ENCODE assay signal across 7 cellular contexts in genomic region chr2:30217644-30218361, GRCh38. TPM values are rescaled to one million over a fixed set of nuclear protein-coding genes. Genes with fewer than 3 reads are reported as not detected.
DNase-seq lines count a peak whose midpoint lies in the region; ATAC-seq, FAIRE-seq and TF ChIP-seq lines count a peak whose summit lies in the region.

No MANE protein-coding gene starts in this region.

- BruUV-seq in HCT116 (replicated peaks; lab: Mats Ljungman, UMichigan), result no TSS peak

- intact Hi-C loops in HCT116 (cut with micrococcal nuclease), result loop anchor here (10.0 kb wide), 2 partner anchors 287 to 1117 kb away; no protein-coding TSS in a partner anchor

- TF ChIP-seq CTCF in HCT116 (IDR thresholded peaks at IDR 0.05 in 2 of 3, conservative IDR thresholded peaks at IDR 0.05 in 1 of 3; ENCODE audit: borderline replicate concordance in 1 of 3, insufficient read depth in 1 of 3, low read depth in 2 of 3, low read length in 2 of 3), result no peak

- no peaks in the 10 kb centered on the region for H3K79me2 ChIP-seq in HCT116 (ENCODE audit: insufficient read depth, low read length)

- H4K20me1 ChIP-seq in HCT116 (ENCODE audit: insufficient read depth), result no peaks in the 10 kb centered on the region

- H3K27me3 ChIP-seq in HCT116 (ENCODE audit: insufficient read depth, low read length) (peaks cover 5% of the 10 kb centered on the region; the same call in 1 of the 2 replicates), small intestine (ENCODE audit: control insufficient read depth in 2 of 2, insufficient read depth in 2 of 2, low read length in 2 of 2) (no peaks in the 10 kb centered on the region)

- H3K27ac ChIP-seq in HCT116 (ENCODE audit: low read depth, low read length) (peak overlapping the region; percentile 55), epithelial cell of prostate (peak overlapping the region; percentile 66), small intestine (ENCODE audit: low read depth in 1 of 2, low read length in 1 of 2) (peak overlapping the region in 1 of 2 donors; percentile 64)

- peak overlapping the region in 1 of 2 experiments; percentile 29; a peak in 1 of 4 replicates for H3K4me3 ChIP-seq in HCT116 (replicated peaks in 1 of 2; ENCODE audit: low read depth in 1 of 2, low read length in 2 of 2)
- no peak overlapping the region for H3K4me3 ChIP-seq in small intestine (ENCODE audit: low read depth in 1 of 2, low read length in 2 of 2)

- peak overlapping the region; percentile 38 for H3K9ac ChIP-seq in HCT116 (ENCODE audit: low read length)

- ATAC-seq in HCT116, result peak; percentile 33
- no peak for ATAC-seq in HG03457 (IDR thresholded peaks at IDR 0.05; ENCODE audit: unreplicated experiment)

- no peaks in the 10 kb centered on the region for H3K9me2 ChIP-seq in HCT116 (ENCODE audit: insufficient read depth)

- H3K36me3 ChIP-seq in HCT116 (ENCODE audit: control insufficient read depth in 1 of 2, insufficient read depth in 2 of 2, low read length in 2 of 2) (no peaks in the 10 kb centered on the region), small intestine (ENCODE audit: control insufficient read depth in 2 of 2, insufficient read depth in 2 of 2, low read length in 2 of 2) (no peaks in the 10 kb centered on the region)

- TF ChIP-seq RAD21 in HCT116 (IDR thresholded peaks at IDR 0.05; ENCODE audit: low read depth), result peak; percentile 31; the same call in 1 of the 2 replicates

- H3K4me2 ChIP-seq in HCT116 (ENCODE audit: low read length), result peak overlapping the region; percentile 73

- POLR2A ChIA-PET in HCT116 (lab: Charles Lee), result no interaction called here

- FAIRE-seq in small intestine (lab: Jason Lieb, UNC), result no peak

- peak; percentile 48 for DNase-seq in HCT116 (ENCODE audit: low read depth, low spot score)
- DNase-seq in NCI-H2196 (lab: John Stamatoyannopoulos, UW; ENCODE audit: unreplicated experiment), result peak; percentile 88
- peak; percentile 75 for DNase-seq in epithelial cell of prostate (ENCODE audit: low read depth, low spot score)
- peak; percentile 91 for DNase-seq in small intestine
- DNase-seq in activated naive CD4-positive, alpha-beta T cell treated with Interleukin-2 at 50 U/mL for 16 hours, result no peak
- no peak for DNase-seq in middle frontal gyrus (ENCODE audit: extremely low spot score, low spot score)

- 7 to 43% (median 29%) methylated on average over 11 of the region's 11 CpGs for WGBS in small intestine, 3 donors

- H3K9me3 ChIP-seq in HCT116 (ENCODE audit: control insufficient read depth in 1 of 2, insufficient read depth in 1 of 2, low read depth in 1 of 2, low read length in 2 of 2) (no peaks in the 10 kb centered on the region), small intestine (ENCODE audit: control insufficient read depth, low read depth) (no peaks in the 10 kb centered on the region)

- H2AFZ ChIP-seq in HCT116 (ENCODE audit: low read depth, low read length, poor library complexity, severe bottlenecking), result peak overlapping the region; percentile 93

- H3K4me1 ChIP-seq in HCT116 (ENCODE audit: control insufficient read depth in 1 of 2, insufficient read depth in 2 of 2, low read length in 2 of 2) (peaks cover 25 to 37% of the 10 kb centered on the region in 2 experiments), small intestine (ENCODE audit: control insufficient read depth in 2 of 2, insufficient read depth in 1 of 2, low read depth in 1 of 2, low read length in 1 of 2) (peaks cover 0 to 3% of the 10 kb centered on the region in 2 donors)

- RAD21 ChIA-PET in HCT116 (lab: Charles Lee; ENCODE audit: low non-redundant PET in 1 of 2, low total read pairs in 2 of 2, uncharacterized antibody in 2 of 2, unreplicated experiment in 2 of 2), result interaction anchor here (0.6 to 0.9 kb wide), 2 partner anchors 9 to 290 kb away, joined by 3 to 4 read pairs; no protein-coding TSS in a partner anchor

- TF ChIP-seq POLR2A in HCT116 (IDR thresholded peaks at IDR 0.05; ENCODE audit: borderline replicate concordance, extremely low read depth, insufficient read depth, insufficient read length), result no peak

- CTCF ChIA-PET in HCT116 (lab: Charles Lee), result interaction anchor here (1.6 to 2.4 kb wide), 2 partner anchors 53 to 494 kb away, joined by 6 to 8 read pairs; no protein-coding TSS in a partner anchor

TF ChIP-seq in HCT116, 20 proteins besides CTCF, POLR2A, EP300 and RAD21:
- TF ChIP-seq EZH2phosphoT487 (IDR thresholded peaks at IDR 0.05; ENCODE audit: borderline replicate concordance) (no peak), JUND (IDR thresholded peaks at IDR 0.05) (peak; percentile 82), MAX (IDR thresholded peaks at IDR 0.05) (peak; percentile 46; the same call in 1 of the 2 replicates), CEBPB (IDR thresholded peaks at IDR 0.05; ENCODE audit: low read depth) (peak; percentile 64; the same call in 1 of the 2 replicates), SP1 (IDR thresholded peaks at IDR 0.05; ENCODE audit: low read depth) (peak; percentile 86), ZFX (IDR thresholded peaks at IDR 0.05) (no peak), ZNF274 (IDR thresholded peaks at IDR 0.05; ENCODE audit: low read depth, low read length) (no peak), SRF (IDR thresholded peaks at IDR 0.05; ENCODE audit: low read depth) (0 out of 2 replicates have a peak, but pooled peaks have one; percentile 71), YY1 (IDR thresholded peaks at IDR 0.05; ENCODE audit: extremely low read depth, insufficient replicate concordance, low read depth, low read length) (no peak), EGR1 (IDR thresholded peaks at IDR 0.05; ENCODE audit: low read depth) (peak; percentile 55; the same call in 1 of the 2 replicates), ZBTB33 (IDR thresholded peaks at IDR 0.05; ENCODE audit: extremely low read depth, insufficient replicate concordance, low read length) (no peak), REST (IDR thresholded peaks at IDR 0.05; ENCODE audit: low read depth) (no peak), ELF1 (IDR thresholded peaks at IDR 0.05; ENCODE audit: borderline replicate concordance, low read depth) (no peak), SIN3A (IDR thresholded peaks at IDR 0.05; ENCODE audit: low read depth) (0 out of 2 replicates have a peak, but pooled peaks have one; percentile 53), CBX3 (IDR thresholded peaks at IDR 0.05; ENCODE audit: low read depth) (peak; percentile 85), ATF3 (IDR thresholded peaks at IDR 0.05) (peak; percentile 72), POLR2AphosphoS5 (IDR thresholded peaks at IDR 0.05; ENCODE audit: low read depth, low read length) (peak; percentile 61), TCF7L2 (IDR thresholded peaks at IDR 0.05; ENCODE audit: borderline replicate concordance, extremely low read depth, insufficient read depth, insufficient read length) (peak; percentile 27), EZH2 (IDR thresholded peaks at IDR 0.05) (no peak), FOSL1 (IDR thresholded peaks at IDR 0.05; ENCODE audit: low read depth) (peak; percentile 76)
TF ChIP-seq in HCT116: peak in this region for 12.

RNA-seq across cellular contexts. Expression of gene LBH, which starts 13.5 kb away (rescaled TPM):
- 1.2 TPM for total RNA-seq in HCT116 (2021; ENCODE audit: unreplicated experiment)
- 0.23 and 0.39 TPM in 2 replicates for polyA plus RNA-seq in HCT116 (2012)
- 10 to 100 TPM in 2 of 3 donors, 1 to 10 TPM in 1; 3.8 to 17.6 (median 12.2) TPM for polyA plus RNA-seq in small intestine

Comparison
In these comparisons a context has a peak if more than half of its experiments do, and no peak if none do; other contexts are left out.
1. DNase-seq: peak in HCT116 (single experiment), NCI-H2196 (single experiment), epithelial cell of prostate (single experiment) and small intestine (single experiment); none in activated naive CD4-positive, alpha-beta T cell treated with Interleukin-2 at 50 U/mL for 16 hours (single experiment) and middle frontal gyrus (single experiment).